1 cellular context compared by ENCODE assay signal in genomic region chr16:58515125-58515870, GRCh38.
TF ChIP-seq lines count a peak whose summit lies in the region.

TSS of gene SETD6 (plus strand) at chr16:58515517. CDS start at chr16:58515538, 21 bp downstream.

TF ChIP-seq in HepG2, 621 proteins besides CTCF, POLR2A, EP300 and RAD21 (continued from another document and continues in another):
- peak; percentile 26; the same call in 1 of the 2 replicates for TF ChIP-seq JDP2 (CRISPR knock-in tag; IDR thresholded peaks at IDR 0.05; ENCODE audit: borderline replicate concordance)
- TF ChIP-seq NR2F1 (CRISPR knock-in tag; IDR thresholded peaks at IDR 0.05): no peak
- peak; percentile 94 for TF ChIP-seq TBX2 (CRISPR knock-in tag; IDR thresholded peaks at IDR 0.05; ENCODE audit: borderline replicate concordance)
- peak; percentile 54; the same call in 1 of the 2 replicates for TF ChIP-seq MIER3 (CRISPR knock-in tag; IDR thresholded peaks at IDR 0.05; ENCODE audit: borderline replicate concordance)
- TF ChIP-seq ZNF570 (CRISPR knock-in tag; IDR thresholded peaks at IDR 0.05; ENCODE audit: borderline replicate concordance): no peak
- peak; percentile 94 for TF ChIP-seq RBM39 (IDR thresholded peaks at IDR 0.05; ENCODE audit: low read depth, low read length, poor library complexity, severe bottlenecking)
- no peak for TF ChIP-seq SRSF1 (optimal IDR thresholded peaks at IDR 0.05; ENCODE audit: low read depth, low read length)
- peak; percentile 70 for TF ChIP-seq ISL2 (CRISPR knock-in tag; IDR thresholded peaks at IDR 0.05)
- TF ChIP-seq AHR (CRISPR knock-in tag; IDR thresholded peaks at IDR 0.05): no peak; the same call in 1 of the 2 replicates
- peak; percentile 99 for TF ChIP-seq ZGPAT (CRISPR knock-in tag; IDR thresholded peaks at IDR 0.05)
- no peak for TF ChIP-seq ZNF33A (CRISPR knock-in tag; IDR thresholded peaks at IDR 0.05; ENCODE audit: borderline replicate concordance)
- TF ChIP-seq ZSCAN5A (CRISPR knock-in tag; IDR thresholded peaks at IDR 0.05; ENCODE audit: borderline replicate concordance): no peak; the same call in 1 of the 2 replicates
- TF ChIP-seq KDM1A (CRISPR knock-in tag; IDR thresholded peaks at IDR 0.05): no peak
- TF ChIP-seq E2F1 (CRISPR knock-in tag; IDR thresholded peaks at IDR 0.05): peak; percentile 87
- TF ChIP-seq ZNF512 (CRISPR knock-in tag; IDR thresholded peaks at IDR 0.05): no peak
- TF ChIP-seq ZKSCAN5 (CRISPR knock-in tag; IDR thresholded peaks at IDR 0.05): no peak
- peak; percentile 52; the same call in 1 of the 2 replicates for TF ChIP-seq NFKBIZ (CRISPR knock-in tag; IDR thresholded peaks at IDR 0.05)
- TF ChIP-seq GRHL1 (CRISPR knock-in tag; conservative IDR thresholded peaks at IDR 0.05): no peak
- peak; percentile 99 for TF ChIP-seq ZNF407 (CRISPR knock-in tag; IDR thresholded peaks at IDR 0.05; ENCODE audit: not compliant biosample characterization)
- TF ChIP-seq ELF1 (CRISPR knock-in tag; IDR thresholded peaks at IDR 0.05): peak; percentile 90
- peak; percentile 94 for TF ChIP-seq ZSCAN29 (CRISPR knock-in tag; conservative IDR thresholded peaks at IDR 0.05)
- TF ChIP-seq CCDC6 (CRISPR knock-in tag; IDR thresholded peaks at IDR 0.05): peak; percentile 98; the same call in 1 of the 2 replicates
- peak; percentile 67 for TF ChIP-seq SP4 (CRISPR knock-in tag; IDR thresholded peaks at IDR 0.05)
- peak; percentile 98 for TF ChIP-seq ZNF883 (CRISPR knock-in tag; IDR thresholded peaks at IDR 0.05; ENCODE audit: not compliant biosample characterization)
- TF ChIP-seq ZFX (CRISPR knock-in tag; IDR thresholded peaks at IDR 0.05; ENCODE audit: low read depth): peak; percentile 83
- TF ChIP-seq CENPX (CRISPR knock-in tag; IDR thresholded peaks at IDR 0.05): no peak
- peak; percentile 71; the same call in 1 of the 2 replicates for TF ChIP-seq ISX (CRISPR knock-in tag; conservative IDR thresholded peaks at IDR 0.05)
- peak; percentile 94; the same call in 1 of the 2 replicates for TF ChIP-seq ZNF446 (CRISPR knock-in tag; IDR thresholded peaks at IDR 0.05)
- TF ChIP-seq ARID2 (CRISPR knock-in tag; IDR thresholded peaks at IDR 0.05; ENCODE audit: borderline replicate concordance): peak; percentile 68; the same call in 1 of the 2 replicates
- TF ChIP-seq PCBP1 (IDR thresholded peaks at IDR 0.05; ENCODE audit: borderline replicate concordance, low read depth, low read length): peak; percentile 78; the same call in 1 of the 2 replicates
- no peak for TF ChIP-seq DPF2 (CRISPR knock-in tag; IDR thresholded peaks at IDR 0.05; ENCODE audit: borderline replicate concordance, low read depth)
- TF ChIP-seq ZNF276 (CRISPR knock-in tag; IDR thresholded peaks at IDR 0.05; ENCODE audit: low read depth): peak; percentile 91
- no peak for TF ChIP-seq LCORL (IDR thresholded peaks at IDR 0.05)
- peak; percentile 45; the same call in 1 of the 2 replicates for TF ChIP-seq LCORL (CRISPR knock-in tag; IDR thresholded peaks at IDR 0.05)
- TF ChIP-seq TFDP1 (CRISPR knock-in tag; IDR thresholded peaks at IDR 0.05; ENCODE audit: borderline replicate concordance): peak; percentile 95
- TF ChIP-seq ZNF234 (CRISPR knock-in tag; conservative IDR thresholded peaks at IDR 0.05): no peak
- no peak for TF ChIP-seq HMGA1 (CRISPR knock-in tag; conservative IDR thresholded peaks at IDR 0.05)
- TF ChIP-seq XRCC5 (optimal IDR thresholded peaks at IDR 0.05; ENCODE audit: low read length): no peak
- peak; percentile 16; the same call in 1 of the 2 replicates for TF ChIP-seq ZNF383 (CRISPR knock-in tag; IDR thresholded peaks at IDR 0.05; ENCODE audit: borderline replicate concordance)
- peak; percentile 54 for TF ChIP-seq PATZ1 (CRISPR knock-in tag; IDR thresholded peaks at IDR 0.05)
- no peak for TF ChIP-seq NCOA5 (CRISPR knock-in tag; IDR thresholded peaks at IDR 0.05)
